In the genomic region with DNA sequence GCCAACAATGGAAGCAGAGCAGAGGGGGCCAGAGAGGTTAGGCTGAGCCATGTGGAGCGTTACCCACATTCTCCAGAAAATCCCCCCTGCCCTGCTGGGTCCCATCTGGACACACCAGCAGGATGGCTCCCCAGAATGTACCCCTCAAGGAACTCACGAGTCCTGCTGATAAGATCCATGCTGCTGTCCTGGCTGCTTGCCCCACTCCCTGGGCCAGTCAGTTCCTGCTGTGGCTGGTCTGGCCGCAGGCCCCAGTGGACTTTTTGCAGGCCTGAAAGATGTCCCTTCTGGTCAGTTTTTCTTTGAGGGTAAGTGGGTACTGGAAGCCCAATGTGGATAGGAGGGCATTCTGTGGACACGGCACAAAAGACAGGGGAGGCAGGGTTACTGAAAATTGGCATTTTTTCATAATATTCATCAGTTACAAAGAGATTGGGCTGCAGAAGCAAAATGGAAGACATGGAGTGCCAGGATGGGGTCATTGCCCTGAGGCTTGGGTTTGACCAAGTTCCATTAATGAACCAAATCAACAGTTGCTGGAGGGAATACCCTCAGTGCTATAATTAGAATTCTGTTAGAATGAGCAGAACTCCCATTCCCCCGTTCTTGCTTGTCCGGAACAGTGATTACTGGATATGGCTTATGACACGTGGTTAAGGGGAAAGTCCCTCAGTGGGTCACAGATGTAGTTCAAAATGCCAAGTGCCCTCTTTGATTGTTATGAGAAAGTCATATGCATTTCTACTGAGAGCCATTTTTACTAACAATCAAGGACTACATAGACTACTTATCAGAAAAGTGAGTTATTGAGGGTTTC, we compare ENCODE assay signal across 16 cellular contexts. TPM values are rescaled to one million over a fixed set of nuclear protein-coding genes. Genes with fewer than 3 reads are reported as not detected.
DNase-seq lines count a peak whose midpoint lies in the region; ATAC-seq and TF ChIP-seq lines count a peak whose summit lies in the region.
"Had no signal": no experiment of that assay in that cellular context is flagged by ENCODE, and none has a peak within 500 bp of the region (broad histone marks: within the 10 kb centered on the region; RNA-seq: fewer than 3 reads in every experiment).

No MANE protein-coding gene starts in this region.

- H3K9me3 Mint-ChIP-seq in activated CD8-positive, alpha-beta T cell treated with anti-CD3 and anti-CD28 coated beads for 36 hours = no peaks in the 10 kb centered on the region
- H3K9me3 Mint-ChIP-seq in activated CD8-positive, alpha-beta T cell treated with anti-CD3 and anti-CD28 coated beads, Interleukin-2, amount 10 ng/mL, durations not matched to agents 7 days and 5 days (ENCODE audit: insufficient read depth) = no peaks in the 10 kb centered on the region
- no peaks in the 10 kb centered on the region for H3K9me3 Mint-ChIP-seq in activated T-helper 17 cell treated with anti-CD3 and anti-CD28 coated beads, Interleukin-2, amount 50 U/mL, for 72 hours
- peaks cover 0 to 2% of the 10 kb centered on the region in 2 donors for H3K9me3 Mint-ChIP-seq in stimulated activated naive B cell treated with anti-CD40 and anti-IgM and Interleukin-4, amounts not matched to agents 10 μg/mL and 1 μg/mL and 100 μg/mL, for 72 hours

- CTCF ChIA-PET in activated CD8-positive, alpha-beta T cell treated with anti-CD3 and anti-CD28 coated beads for 36 hours (lab: Charles Lee) = interaction anchor here (4.1 kb wide), 1 partner anchor 31 kb away, joined by 24 read pairs; no protein-coding TSS in a partner anchor
- CTCF ChIA-PET in activated CD8-positive, alpha-beta T cell treated with anti-CD3 and anti-CD28 coated beads, Interleukin-2, amount 10 ng/mL, durations not matched to agents 7 days and 5 days (lab: Charles Lee) = interaction anchor here (1.6 kb wide), 1 partner anchor 30 kb away, joined by 4 read pairs; no protein-coding TSS in a partner anchor

- no peak overlapping the region for H3K27ac Mint-ChIP-seq in activated CD8-positive, alpha-beta T cell treated with anti-CD3 and anti-CD28 coated beads for 36 hours
- no peak overlapping the region for H3K27ac Mint-ChIP-seq in activated CD8-positive, alpha-beta T cell treated with anti-CD3 and anti-CD28 coated beads, Interleukin-2, amount 10 ng/mL, durations not matched to agents 7 days and 5 days
- no peak overlapping the region for H3K27ac Mint-ChIP-seq in activated T-helper 17 cell treated with anti-CD3 and anti-CD28 coated beads, Interleukin-2, amount 50 U/mL, for 72 hours
- H3K27ac Mint-ChIP-seq in stimulated activated naive B cell treated with anti-CD40 and anti-IgM and Interleukin-4, amounts not matched to agents 10 μg/mL and 1 μg/mL and 100 μg/mL, for 72 hours = no peak overlapping the region

- H3K27me3 Mint-ChIP-seq in activated CD8-positive, alpha-beta T cell treated with anti-CD3 and anti-CD28 coated beads for 36 hours = no peaks in the 10 kb centered on the region
- H3K27me3 Mint-ChIP-seq in activated CD8-positive, alpha-beta T cell treated with anti-CD3 and anti-CD28 coated beads, Interleukin-2, amount 10 ng/mL, durations not matched to agents 7 days and 5 days (ENCODE audit: low read depth) = no peaks in the 10 kb centered on the region
- no peaks in the 10 kb centered on the region for H3K27me3 Mint-ChIP-seq in activated T-helper 17 cell treated with anti-CD3 and anti-CD28 coated beads, Interleukin-2, amount 50 U/mL, for 72 hours
- no peaks in the 10 kb centered on the region for H3K27me3 Mint-ChIP-seq in stimulated activated naive B cell treated with anti-CD40 and anti-IgM and Interleukin-4, amounts not matched to agents 10 μg/mL and 1 μg/mL and 100 μg/mL, for 72 hours

- TF ChIP-seq CTCF in activated CD8-positive, alpha-beta T cell treated with anti-CD3 and anti-CD28 coated beads for 36 hours (IDR thresholded peaks at IDR 0.05) = no peak

- H3K4me1 Mint-ChIP-seq in activated CD8-positive, alpha-beta T cell treated with anti-CD3 and anti-CD28 coated beads for 36 hours (ENCODE audit: low read depth) = peaks cover 7% of the 10 kb centered on the region
- H3K4me1 Mint-ChIP-seq in activated CD8-positive, alpha-beta T cell treated with anti-CD3 and anti-CD28 coated beads, Interleukin-2, amount 10 ng/mL, durations not matched to agents 7 days and 5 days (ENCODE audit: low read depth) = no peaks in the 10 kb centered on the region
- H3K4me1 Mint-ChIP-seq in activated T-helper 17 cell treated with anti-CD3 and anti-CD28 coated beads, Interleukin-2, amount 50 U/mL, for 72 hours = no peaks in the 10 kb centered on the region
- H3K4me1 Mint-ChIP-seq in stimulated activated naive B cell treated with anti-CD40 and anti-IgM and Interleukin-4, amounts not matched to agents 10 μg/mL and 1 μg/mL and 100 μg/mL, for 72 hours = peaks cover 6 to 7% of the 10 kb centered on the region in 2 donors

- no peak overlapping the region for H3K4me3 Mint-ChIP-seq in activated CD8-positive, alpha-beta T cell treated with anti-CD3 and anti-CD28 coated beads for 36 hours
- H3K4me3 Mint-ChIP-seq in activated CD8-positive, alpha-beta T cell treated with anti-CD3 and anti-CD28 coated beads, Interleukin-2, amount 10 ng/mL, durations not matched to agents 7 days and 5 days = no peak overlapping the region
- no peak overlapping the region for H3K4me3 Mint-ChIP-seq in activated T-helper 17 cell treated with anti-CD3 and anti-CD28 coated beads, Interleukin-2, amount 50 U/mL, for 72 hours
- no peak overlapping the region for H3K4me3 Mint-ChIP-seq in stimulated activated naive B cell treated with anti-CD40 and anti-IgM and Interleukin-4, amounts not matched to agents 10 μg/mL and 1 μg/mL and 100 μg/mL, for 72 hours

- peaks cover 4% of the 10 kb centered on the region for H3K36me3 Mint-ChIP-seq in activated CD8-positive, alpha-beta T cell treated with anti-CD3 and anti-CD28 coated beads for 36 hours (ENCODE audit: low read depth)
- H3K36me3 Mint-ChIP-seq in activated CD8-positive, alpha-beta T cell treated with anti-CD3 and anti-CD28 coated beads, Interleukin-2, amount 10 ng/mL, durations not matched to agents 7 days and 5 days (ENCODE audit: low read depth) = no peaks in the 10 kb centered on the region
- H3K36me3 Mint-ChIP-seq in activated T-helper 17 cell treated with anti-CD3 and anti-CD28 coated beads, Interleukin-2, amount 50 U/mL, for 72 hours (ENCODE audit: low read depth) = no peaks in the 10 kb centered on the region
- peaks cover 8 to 16% of the 10 kb centered on the region in 2 donors for H3K36me3 Mint-ChIP-seq in stimulated activated naive B cell treated with anti-CD40 and anti-IgM and Interleukin-4, amounts not matched to agents 10 μg/mL and 1 μg/mL and 100 μg/mL, for 72 hours

- peak; percentile 88 for ATAC-seq in activated CD8-positive, alpha-beta T cell treated with anti-CD3 and anti-CD28 coated beads for 36 hours
- no peak for ATAC-seq in activated CD8-positive, alpha-beta T cell treated with anti-CD3 and anti-CD28 coated beads, Interleukin-2, amount 10 ng/mL, durations not matched to agents 7 days and 5 days
- ATAC-seq in activated T-helper 17 cell treated with anti-CD3 and anti-CD28 coated beads, Interleukin-2, amount 50 U/mL, for 72 hours (replicated peaks) = peak; percentile 80
- ATAC-seq in stimulated activated naive B cell treated with anti-CD40 and anti-IgM and Interleukin-4, amounts not matched to agents 10 μg/mL and 1 μg/mL and 100 μg/mL, for 72 hours (replicated peaks) = peak; percentile 83 to 95
- no peak for ATAC-seq in HG02571 (IDR thresholded peaks at IDR 0.05; ENCODE audit: unreplicated experiment)

- peak; percentile 29 for DNase-seq in activated CD8-positive, alpha-beta T cell treated with anti-CD3 and anti-CD28 coated beads for 36 hours
- no peak for DNase-seq in activated CD8-positive, alpha-beta T cell treated with anti-CD3 and anti-CD28 coated beads, Interleukin-2, amount 10 ng/mL, durations not matched to agents 7 days and 5 days
- DNase-seq in foreskin melanocyte (peak; percentile 46), NCI-H345 (lab: John Stamatoyannopoulos, UW) (no peak)
- DNase-seq in stimulated activated naive B cell treated with anti-CD40 and anti-IgM and Interleukin-4, amounts not matched to agents 10 μg/mL and 1 μg/mL and 100 μg/mL, for 72 hours = no peak
- DNase-seq in effector CD4-positive, alpha-beta T cell = no peak
- DNase-seq: 8988T, DMS 273 treated with DMSO at 0.1 percent for 48 hours, Kasumi-1, NCI-H1105 treated with DMSO at 0.1 percent for 48 hours, NCI-H1930, NCI-H2171, NCI-H510A, NCI-H82 had no signal

- POLR2A ChIA-PET in activated CD8-positive, alpha-beta T cell treated with anti-CD3 and anti-CD28 coated beads for 36 hours (lab: Charles Lee) = no interaction called here
- POLR2A ChIA-PET in activated CD8-positive, alpha-beta T cell treated with anti-CD3 and anti-CD28 coated beads, Interleukin-2, amount 10 ng/mL, durations not matched to agents 7 days and 5 days (lab: Charles Lee) = no interaction called here

- intact Hi-C loops in activated CD8-positive, alpha-beta T cell treated with anti-CD3 and anti-CD28 coated beads for 36 hours (cut with micrococcal nuclease) = no loop called here

RNA-seq across cellular contexts. Expression of a gene that starts 38.7 kb away (rescaled TPM):
- total RNA-seq in activated CD8-positive, alpha-beta T cell treated with anti-CD3 and anti-CD28 coated beads for 36 hours = 1 to 10 TPM; 1.8 to 2.0 TPM
- total RNA-seq in activated CD8-positive, alpha-beta T cell treated with anti-CD3 and anti-CD28 coated beads, Interleukin-2, amount 10 ng/mL, durations not matched to agents 7 days and 5 days = 1 to 10 TPM; 1.6 to 2.8 TPM
- total RNA-seq in activated T-helper 17 cell treated with anti-CD3 and anti-CD28 coated beads, Interleukin-2, amount 50 U/mL, for 72 hours = 1 to 10 TPM; 2.2 to 4.4 TPM

Comparison
In these comparisons a context has a peak if more than half of its experiments do, and no peak if none do; other contexts are left out.
1. ATAC-seq: peak in activated CD8-positive, alpha-beta T cell treated with anti-CD3 and anti-CD28 coated beads for 36 hours (single experiment), activated T-helper 17 cell treated with anti-CD3 and anti-CD28 coated beads, Interleukin-2, amount 50 U/mL, for 72 hours (single experiment) and stimulated activated naive B cell treated with anti-CD40 and anti-IgM and Interleukin-4, amounts not matched to agents 10 μg/mL and 1 μg/mL and 100 μg/mL, for 72 hours (2 of 2); none in activated CD8-positive, alpha-beta T cell treated with anti-CD3 and anti-CD28 coated beads, Interleukin-2, amount 10 ng/mL, durations not matched to agents 7 days and 5 days (single experiment) and HG02571 (single experiment).
2. DNase-seq: peak in activated CD8-positive, alpha-beta T cell treated with anti-CD3 and anti-CD28 coated beads for 36 hours (single experiment) and foreskin melanocyte (single experiment); none in activated CD8-positive, alpha-beta T cell treated with anti-CD3 and anti-CD28 coated beads, Interleukin-2, amount 10 ng/mL, durations not matched to agents 7 days and 5 days (single experiment), stimulated activated naive B cell treated with anti-CD40 and anti-IgM and Interleukin-4, amounts not matched to agents 10 μg/mL and 1 μg/mL and 100 μg/mL, for 72 hours (single experiment), effector CD4-positive, alpha-beta T cell (single experiment) and NCI-H345 (single experiment).